9 cellular contexts compared by ENCODE assay signal in the genomic region with DNA sequence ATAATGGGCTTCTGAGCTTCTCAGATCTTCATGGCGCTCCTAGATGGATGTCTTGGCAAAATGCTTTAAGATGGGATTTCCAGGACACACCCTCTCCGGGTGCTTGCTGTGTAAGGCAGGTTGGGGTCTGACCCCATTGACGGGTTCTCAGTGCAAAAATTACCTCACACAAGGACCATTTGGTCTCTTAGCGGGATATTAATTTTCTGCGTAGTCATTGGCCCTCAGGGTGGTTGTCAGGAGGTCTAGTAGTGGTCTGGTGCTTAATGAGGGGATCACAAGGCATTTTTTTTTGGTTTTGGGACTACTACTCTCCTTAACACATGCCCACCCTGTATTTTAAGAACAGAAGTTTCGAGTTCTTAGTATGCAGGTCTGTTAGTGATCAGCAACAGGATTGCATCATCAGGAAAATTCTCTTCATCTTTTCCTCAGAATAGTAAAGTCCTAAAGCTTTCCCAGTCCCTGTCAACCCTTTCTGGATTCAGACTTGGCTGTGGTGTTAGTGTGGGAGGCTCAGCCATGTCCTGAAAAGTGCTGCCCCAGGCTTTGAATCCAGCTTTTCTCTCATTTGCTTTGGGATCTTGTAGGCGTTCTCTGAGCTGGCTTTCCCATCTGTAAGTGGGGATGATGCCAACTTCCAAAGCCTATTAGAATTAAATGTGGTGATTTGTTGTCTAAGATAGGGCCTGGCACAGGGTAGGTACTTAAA. TPM values are rescaled to one million over a fixed set of nuclear protein-coding genes. Genes with fewer than 3 reads are reported as not detected.
A peak's percentile ranks its signal among the peaks of the same experiment; 100 is the strongest.
DNase-seq lines count a peak whose midpoint lies in the region; ATAC-seq lines count a peak whose summit lies in the region.
"Had no signal": no experiment of that assay in that cellular context is flagged by ENCODE, and none has a peak within 500 bp of the region (broad histone marks: within the 10 kb centered on the region; RNA-seq: fewer than 3 reads in every experiment).

No MANE protein-coding gene starts in this region.

- H3K27ac ChIP-seq in subcutaneous abdominal adipose tissue (ENCODE audit: low read depth, low read length) = peak overlapping the region; percentile 97
- H3K27ac ChIP-seq: 22Rv1 had no signal

- H3K27ac Mint-ChIP-seq in activated T-helper 2 cell treated with anti-CD3 and anti-CD28 coated beads, Interferon-gamma antibody, Interleukin-2, Interleukin-4, amounts not matched to agents 10 μg/mL and 5 μg/mL and 100 μg/mL, durations not matched to agents 14 hours and 24 hours and 36 hours = peak overlapping the region; percentile 7

- H3K36me3 Mint-ChIP-seq in activated T-helper 2 cell treated with anti-CD3 and anti-CD28 coated beads, Interferon-gamma antibody, Interleukin-2, Interleukin-4, amounts not matched to agents 10 μg/mL and 5 μg/mL and 100 μg/mL, durations not matched to agents 14 hours and 24 hours and 36 hours (ENCODE audit: low read depth) = peaks cover 61% of the 10 kb centered on the region

- H3K4me3 Mint-ChIP-seq in activated T-helper 2 cell treated with anti-CD3 and anti-CD28 coated beads, Interferon-gamma antibody, Interleukin-2, Interleukin-4, amounts not matched to agents 10 μg/mL and 5 μg/mL and 100 μg/mL, durations not matched to agents 14 hours and 24 hours and 36 hours (ENCODE audit: low read depth) = peak overlapping the region; percentile 97

- peak overlapping the region; percentile 67; the same call in 1 of the 2 replicates for H3K4me3 ChIP-seq in iPS-18c (ENCODE audit: insufficient read depth, low read depth, low read length)
- peak overlapping the region; percentile 70 to 93 (median 77) for H3K4me3 ChIP-seq in subcutaneous abdominal adipose tissue (ENCODE audit: low read depth in 1 of 5, low read length in 5 of 5)

- H3K9me3 Mint-ChIP-seq in activated T-helper 2 cell treated with anti-CD3 and anti-CD28 coated beads, Interferon-gamma antibody, Interleukin-2, Interleukin-4, amounts not matched to agents 10 μg/mL and 5 μg/mL and 100 μg/mL, durations not matched to agents 14 hours and 24 hours and 36 hours = no peaks in the 10 kb centered on the region

- H3K9ac ChIP-seq in subcutaneous abdominal adipose tissue (ENCODE audit: low read length in 5 of 5) = peak overlapping the region; percentile 62 to 88 (median 78)

- H3K27me3 Mint-ChIP-seq in activated T-helper 2 cell treated with anti-CD3 and anti-CD28 coated beads, Interferon-gamma antibody, Interleukin-2, Interleukin-4, amounts not matched to agents 10 μg/mL and 5 μg/mL and 100 μg/mL, durations not matched to agents 14 hours and 24 hours and 36 hours (ENCODE audit: low read depth) = no peaks in the 10 kb centered on the region

- no peaks in the 10 kb centered on the region for H3K9me3 ChIP-seq in iPS-18c (ENCODE audit: control insufficient read depth, insufficient read depth, low read length)
- no peaks in the 10 kb centered on the region for H3K9me3 ChIP-seq in subcutaneous abdominal adipose tissue (ENCODE audit: control insufficient read depth in 5 of 5, low read length in 5 of 5)

- peaks cover 0 to 9% (median 2%) of the 10 kb centered on the region in 5 donors for H3K36me3 ChIP-seq in subcutaneous abdominal adipose tissue (ENCODE audit: control insufficient read depth in 5 of 5, insufficient read depth in 5 of 5, low read length in 5 of 5)

- no peak for ATAC-seq in HG03097 (IDR thresholded peaks at IDR 0.05; ENCODE audit: low FRiP score, unreplicated experiment)
- no peak for ATAC-seq in HG02970 (IDR thresholded peaks at IDR 0.05; ENCODE audit: low FRiP score, unreplicated experiment)

- H3K27me3 ChIP-seq in subcutaneous abdominal adipose tissue (ENCODE audit: control insufficient read depth in 5 of 5, insufficient read depth in 4 of 5, low read length in 5 of 5) = no peaks in the 10 kb centered on the region

- H3K4me1 ChIP-seq in subcutaneous abdominal adipose tissue (ENCODE audit: control insufficient read depth in 5 of 5, insufficient read depth in 5 of 5, low read length in 5 of 5) = peaks cover 23 to 81% (median 78%) of the 10 kb centered on the region in 5 donors

- intact Hi-C loops in activated T-helper 2 cell treated with anti-CD3 and anti-CD28 coated beads, Interferon-gamma antibody, Interleukin-2, Interleukin-4, amounts not matched to agents 10 μg/mL and 5 μg/mL and 100 μg/mL, durations not matched to agents 14 hours and 24 hours and 36 hours (cut with micrococcal nuclease) = loop anchor here (5.0 to 10.0 kb wide), 4 partner anchors 128 to 1191 kb away; a partner anchor contains a TSS

- DNase-seq in DMS 273 (lab: John Stamatoyannopoulos, UW; ENCODE audit: unreplicated experiment) (peak; percentile 54), DMS 273 treated with DMSO at 0.1 percent for 48 hours (lab: John Stamatoyannopoulos, UW) (no peak), HT-29 (ENCODE audit: low spot score) (no peak)
- no peak for DNase-seq in activated T-helper 2 cell treated with anti-CD3 and anti-CD28 coated beads, Interferon-gamma antibody, Interleukin-2, Interleukin-4, amounts not matched to agents 10 μg/mL and 5 μg/mL and 100 μg/mL, durations not matched to agents 14 hours and 24 hours and 36 hours (ENCODE audit: low spot score)

- peaks cover 57% of the 10 kb centered on the region for H3K4me1 Mint-ChIP-seq in activated T-helper 2 cell treated with anti-CD3 and anti-CD28 coated beads, Interferon-gamma antibody, Interleukin-2, Interleukin-4, amounts not matched to agents 10 μg/mL and 5 μg/mL and 100 μg/mL, durations not matched to agents 14 hours and 24 hours and 36 hours (ENCODE audit: low read depth)

RNA-seq across cellular contexts. Expression of a gene that starts 2.8 kb away (rescaled TPM):
- total RNA-seq in activated T-helper 2 cell treated with anti-CD3 and anti-CD28 coated beads, Interferon-gamma antibody, Interleukin-2, Interleukin-4, amounts not matched to agents 10 μg/mL and 5 μg/mL and 100 μg/mL, durations not matched to agents 14 hours and 24 hours and 36 hours = 164 and 165 TPM in 2 replicates
- total RNA-seq in HT-29 (2014; rRNA removed; shearing (Covaris generic)) = 74.4 and 75.8 TPM in 2 replicates

RNA-seq across cellular contexts. Expression of a gene that starts 39.0 kb away (rescaled TPM):
- 23.0 and 24.7 TPM in 2 replicates for total RNA-seq in activated T-helper 2 cell treated with anti-CD3 and anti-CD28 coated beads, Interferon-gamma antibody, Interleukin-2, Interleukin-4, amounts not matched to agents 10 μg/mL and 5 μg/mL and 100 μg/mL, durations not matched to agents 14 hours and 24 hours and 36 hours
- 33.2 and 35.0 TPM in 2 replicates for total RNA-seq in HT-29 (2014; rRNA removed; shearing (Covaris generic))
